ENCODE assay signal across 9 cellular contexts in genomic region chr5:81787843-81788242, GRCh38. TPM values are rescaled to one million over a fixed set of nuclear protein-coding genes. Genes with fewer than 3 reads are reported as not detected.
DNase-seq lines count a peak whose midpoint lies in the region; ATAC-seq, FAIRE-seq and TF ChIP-seq lines count a peak whose summit lies in the region.
"Had no signal": no experiment of that assay in that cellular context is flagged by ENCODE, and none has a peak within 500 bp of the region (broad histone marks: within the 10 kb centered on the region; RNA-seq: fewer than 3 reads in every experiment).

No MANE protein-coding gene starts in this region.

- H3K27ac Mint-ChIP-seq in activated naive CD8-positive, alpha-beta T cell treated with anti-CD3 and anti-CD28 coated beads, Interleukin-2, amount 50 U/mL, for 24 hours = no peak overlapping the region
- H3K27ac Mint-ChIP-seq: memory B cell had no signal

- FAIRE-seq in GM12878 (lab: Jason Lieb, UNC) (no peak), keratinocyte (lab: Jason Lieb, UNC) (no peak)

- dilution Hi-C loops in keratinocyte (cut with MboI; ENCODE audit: extremely low pct_ligation_motif_present, low sequenced_read_pairs) = no loop called here

- intact Hi-C loops in GM12878 (cut with micrococcal nuclease; ENCODE audit: unreplicated experiment) = no loop called here
- intact Hi-C loops in thyroid gland (cut with DNase I) = loop anchor here (5.0 kb wide), 1 partner anchor 64 kb away; no protein-coding TSS in a partner anchor

- RAD21 ChIA-PET in GM12878 (lab: Charles Lee; ENCODE audit: unreplicated experiment) = no interaction called here

- H3K4me2 ChIP-seq in GM12878 (ENCODE audit: control insufficient read depth, insufficient read depth) = no peak overlapping the region
- peak overlapping the region; percentile 75 for H3K4me2 ChIP-seq in keratinocyte (ENCODE audit: control insufficient read depth, extremely low read depth, insufficient read depth, low read depth, low read length)

- no peaks in the 10 kb centered on the region for H3K36me3 Mint-ChIP-seq in activated naive CD8-positive, alpha-beta T cell treated with anti-CD3 and anti-CD28 coated beads, Interleukin-2, amount 50 U/mL, for 24 hours (ENCODE audit: low read depth)
- H3K36me3 Mint-ChIP-seq: memory B cell had no signal

- DNase-seq in NCI-H1417 (lab: John Stamatoyannopoulos, UW) = peak; percentile 29 to 69 (median 66)
- DNase-seq in NCI-H1417 treated with DMSO at 0.1 percent for 48 hours (lab: John Stamatoyannopoulos, UW) = no peak
- no peak for DNase-seq in GM12878 (ENCODE audit: low read depth, low spot score)
- DNase-seq in keratinocyte (ENCODE audit: low read depth, low spot score) = no peak
- DNase-seq in thyroid gland = peak; percentile 82
- no peak for DNase-seq in islet precursor cell
- DNase-seq in activated naive CD8-positive, alpha-beta T cell treated with anti-CD3 and anti-CD28 coated beads, Interleukin-2, amount 50 U/mL, for 24 hours = no peak

- H3K4me3 ChIP-seq in GM12878 (no peak overlapping the region), keratinocyte (ENCODE audit: control insufficient read depth in 2 of 3, extremely low read depth in 1 of 3, insufficient read depth in 2 of 3, low read depth in 1 of 3, low read length in 3 of 3) (no peak overlapping the region), thyroid gland (replicated peaks in 1 of 3) (no peak overlapping the region)

- H3K4me1 Mint-ChIP-seq in activated naive CD8-positive, alpha-beta T cell treated with anti-CD3 and anti-CD28 coated beads, Interleukin-2, amount 50 U/mL, for 24 hours = peaks cover 6% of the 10 kb centered on the region

- TF ChIP-seq RAD21 in GM12878 (IDR thresholded peaks at IDR 0.05; ENCODE audit: insufficient read depth, low read depth, low read length) = no peak

- no peaks in the 10 kb centered on the region for H3K36me3 ChIP-seq in GM12878 (ENCODE audit: control insufficient read depth in 2 of 2, insufficient read depth in 2 of 2, low read length in 1 of 2)
- H3K36me3 ChIP-seq in keratinocyte (ENCODE audit: control insufficient read depth in 2 of 2, extremely low read depth in 1 of 2, insufficient read depth in 2 of 2, low read length in 2 of 2) = no peaks in the 10 kb centered on the region
- no peaks in the 10 kb centered on the region for H3K36me3 ChIP-seq in thyroid gland

- TF ChIP-seq POLR2A in GM12878 (IDR thresholded peaks at IDR 0.05; ENCODE audit: low read depth, low read length) (no peak), thyroid gland (IDR thresholded peaks at IDR 0.05) (no peak)

- H3K4me1 ChIP-seq in GM12878 (ENCODE audit: control insufficient read depth, insufficient read depth, low read length) = no peaks in the 10 kb centered on the region
- H3K4me1 ChIP-seq in keratinocyte (ENCODE audit: control insufficient read depth, extremely low read depth, insufficient read depth, low read length) = peaks cover 38% of the 10 kb centered on the region
- H3K4me1 ChIP-seq in thyroid gland = peaks cover 20 to 25% of the 10 kb centered on the region in 2 donors

- H3K9me3 Mint-ChIP-seq in activated naive CD8-positive, alpha-beta T cell treated with anti-CD3 and anti-CD28 coated beads, Interleukin-2, amount 50 U/mL, for 24 hours = no peaks in the 10 kb centered on the region
- H3K9me3 Mint-ChIP-seq: memory B cell had no signal

- POLR2A ChIA-PET in GM12878 (lab: Charles Lee) = no interaction called here

- H3K27me3 ChIP-seq in GM12878 (replicated peaks in 1 of 2; ENCODE audit: control insufficient read depth in 2 of 2, insufficient read depth in 2 of 2, low read length in 1 of 2) (no peaks in the 10 kb centered on the region), keratinocyte (ENCODE audit: control insufficient read depth, extremely low read depth, insufficient read depth, low read length) (no peaks in the 10 kb centered on the region), thyroid gland (no peaks in the 10 kb centered on the region)

- SMC1A ChIA-PET in GM12878 (lab: Charles Lee; ENCODE audit: uncharacterized antibody, unreplicated experiment) = interaction anchor here (1.0 to 2.3 kb wide), 2 partner anchors 9 to 11 kb away, joined by 3 to 7 read pairs; no protein-coding TSS in a partner anchor

- H3K9ac ChIP-seq in GM12878 (ENCODE audit: control insufficient read depth, insufficient read depth, low read length) = no peak overlapping the region
- no peak overlapping the region for H3K9ac ChIP-seq in keratinocyte (ENCODE audit: control insufficient read depth, extremely low read depth, insufficient read depth, low read length)

- in situ Hi-C loops in GM12878 (cut with MboI) = no loop called here

- H4K20me1 ChIP-seq in GM12878 (ENCODE audit: control insufficient read depth, insufficient read depth) (no peaks in the 10 kb centered on the region), keratinocyte (ENCODE audit: control insufficient read depth, extremely low read depth, insufficient read depth, low read length) (no peaks in the 10 kb centered on the region)

- CTCF ChIA-PET in GM12878 (lab: Yijun Ruan, JAX) = interaction anchor here (0.6 to 1.6 kb wide), 3 partner anchors 8 to 1592 kb away, joined by 3 to 9 read pairs (median 3); no protein-coding TSS in a partner anchor

- TF ChIP-seq EP300 in GM12878 (IDR thresholded peaks at IDR 0.05; ENCODE audit: borderline replicate concordance in 1 of 2, control insufficient read depth in 1 of 2, low read depth in 2 of 2, low read length in 2 of 2) = no peak

- no peaks in the 10 kb centered on the region for H3K9me3 ChIP-seq in GM12878 (replicated peaks; ENCODE audit: control insufficient read depth, insufficient read depth, low read length)
- no peaks in the 10 kb centered on the region for H3K9me3 ChIP-seq in keratinocyte (ENCODE audit: control insufficient read depth, low read depth, low read length)
- no peaks in the 10 kb centered on the region for H3K9me3 ChIP-seq in thyroid gland

- H2AFZ ChIP-seq in GM12878 (ENCODE audit: control insufficient read depth, low read depth, low read length) (peak overlapping the region; percentile 61), keratinocyte (ENCODE audit: control insufficient read depth, low read length) (no peak overlapping the region)

- H3K4me3 Mint-ChIP-seq in activated naive CD8-positive, alpha-beta T cell treated with anti-CD3 and anti-CD28 coated beads, Interleukin-2, amount 50 U/mL, for 24 hours = no peak overlapping the region
- H3K4me3 Mint-ChIP-seq: memory B cell had no signal

- no peak for ATAC-seq in GM12878
- no peak for ATAC-seq in activated naive CD8-positive, alpha-beta T cell treated with anti-CD3 and anti-CD28 coated beads, Interleukin-2, amount 50 U/mL, for 24 hours
- ATAC-seq in HG02642 (IDR thresholded peaks at IDR 0.05; ENCODE audit: poor library complexity, unreplicated experiment) = no peak

- H3K27ac ChIP-seq in GM12878 (ENCODE audit: control insufficient read depth, insufficient read depth) = no peak overlapping the region
- H3K27ac ChIP-seq in keratinocyte (ENCODE audit: control insufficient read depth, insufficient read depth, low read length) = peak overlapping the region; percentile 4
- peak overlapping the region; percentile 5 to 32 (median 15) for H3K27ac ChIP-seq in thyroid gland

- no TSS peak for BruUV-seq in GM12878 (replicated peaks; lab: Mats Ljungman, UMichigan)

- H3K27me3 Mint-ChIP-seq in activated naive CD8-positive, alpha-beta T cell treated with anti-CD3 and anti-CD28 coated beads, Interleukin-2, amount 50 U/mL, for 24 hours = no peaks in the 10 kb centered on the region

- no peaks in the 10 kb centered on the region for H3K9me1 ChIP-seq in keratinocyte (ENCODE audit: control insufficient read depth, extremely low read depth, insufficient read depth, low read length)

- TF ChIP-seq CTCF in GM12878 (IDR thresholded peaks at IDR 0.05 in 2 of 3, conservative IDR thresholded peaks at IDR 0.05 in 1 of 3; ENCODE audit: control insufficient read depth in 2 of 3, extremely low read depth in 1 of 3, insufficient read depth in 1 of 3, low read depth in 3 of 3, low read length in 3 of 3) (no peak), keratinocyte (optimal IDR thresholded peaks at IDR 0.05 in 1 of 3, IDR thresholded peaks at IDR 0.05 in 1 of 3, conservative IDR thresholded peaks at IDR 0.05 in 1 of 3; ENCODE audit: extremely low read depth in 1 of 3, insufficient read depth in 2 of 3, low read length in 3 of 3) (no peak), thyroid gland (IDR thresholded peaks at IDR 0.05) (no peak)

- WGBS in GM12878 (ENCODE audit: insufficient coverage, insufficient replicate concordance, low lambda C conversion rate, missing lambda C conversion rate) = 63% methylated on average over 3 of the region's 3 CpGs
- WGBS in thyroid gland, 2 donors = 7 to 12% methylated on average over 3 of the region's 3 CpGs

- no peaks in the 10 kb centered on the region for H3K79me2 ChIP-seq in GM12878 (ENCODE audit: control insufficient read depth, insufficient read depth, low read length)
- no peaks in the 10 kb centered on the region for H3K79me2 ChIP-seq in keratinocyte (ENCODE audit: control insufficient read depth, insufficient read depth, low read length)

RNA-seq across cellular contexts. Expression of gene SSBP2, which starts 36.9 kb away (rescaled TPM):
- total RNA-seq in GM12878 (2013; cell fraction: nucleolus; rRNA removed) = 167 and 185 TPM in 2 replicates
- total RNA-seq in GM12878 (2014; rRNA removed) (52.2 and 58.7 TPM in 2 replicates), GM12878 (2014; rRNA removed; fragmentation: Illumina TruSeq; extraction: Trizol) (64.4 and 65.7 TPM in 2 replicates), GM12878 (2021) (59.3 and 62.8 TPM in 2 replicates), thyroid gland (10 to 100 TPM; 38.6 to 58.5 (median 51.8) TPM)
- 34.2 TPM for polyA plus RNA-seq in GM12878 (2011; ENCODE audit: low read depth)
- polyA plus RNA-seq in GM12878 (2011; rRNA removed) (132 and 152 TPM in 2 replicates), GM12878 (2014; fragmentation: Illumina TruSeq; extraction: Trizol) (111 and 113 TPM in 2 replicates), GM12878 (2014; fragmentation: Nextera tagmentation; extraction: Ambion mirVana) (100 to 1,000 TPM; 117 to 120 TPM), GM12878 (2014; rRNA removed) (62.7 and 72.3 TPM in 2 replicates), GM12878 (2016; fragmentation: Nextera tagmentation; extraction: Ambion mirVana) (100 to 1,000 TPM; 110 to 127 TPM), keratinocyte (7.9 to 34.2 TPM (median 14.6 TPM) in 3 replicates)
- polyA plus RNA-seq in GM12878 (2011; cell fraction: cytosol; rRNA removed) = 88.3 and 91.2 TPM in 2 replicates
- 92.4 and 118 TPM in 2 replicates for polyA plus RNA-seq in GM12878 (2011; cell fraction: nucleus; rRNA removed)
- 43.3 and 59.1 TPM in 2 replicates for polyA plus RNA-seq in GM12878 (2012)
- 99.2 and 111 TPM in 2 replicates for polyA minus RNA-seq in GM12878 (2011; rRNA and poly(A)+ RNA removed)
- polyA minus RNA-seq in GM12878 (2011; cell fraction: cytosol; rRNA and poly(A)+ RNA removed) = 25.3 and 26.0 TPM in 2 replicates
- 60.6 and 80.0 TPM in 2 replicates for polyA minus RNA-seq in GM12878 (2011; cell fraction: nucleus; rRNA and poly(A)+ RNA removed)
- 14.9 TPM for polyA plus RNA-seq in keratinocyte (2011; ENCODE audit: low read depth)
- polyA plus RNA-seq in keratinocyte (2011; cell fraction: cytosol; rRNA removed) = 14.0 and 25.3 TPM in 2 replicates
- polyA plus RNA-seq in keratinocyte (2011; cell fraction: nucleus; rRNA removed) = 24.4 and 28.5 TPM in 2 replicates
- 5.2 and 27.8 TPM in 2 replicates for polyA plus RNA-seq in keratinocyte (2012; ENCODE audit: low replicate concordance)
- polyA minus RNA-seq in keratinocyte = 3.9 to 41.0 TPM (median 20.2 TPM) in 3 replicates
- polyA minus RNA-seq in keratinocyte (2011; cell fraction: cytosol; rRNA and poly(A)+ RNA removed) = 16.7 TPM
- polyA minus RNA-seq in keratinocyte (2011; cell fraction: nucleus; rRNA and poly(A)+ RNA removed) = 12.1 and 19.0 TPM in 2 replicates

Comparison
In these comparisons a context has a peak if more than half of its experiments do, and no peak if none do; other contexts are left out.
1. DNase-seq: peak in NCI-H1417 (3 of 3) and thyroid gland (2 of 2); none in NCI-H1417 treated with DMSO at 0.1 percent for 48 hours (single experiment), GM12878 (single experiment), keratinocyte (single experiment), islet precursor cell (single experiment) and activated naive CD8-positive, alpha-beta T cell treated with anti-CD3 and anti-CD28 coated beads, Interleukin-2, amount 50 U/mL, for 24 hours (single experiment).